7 cellular contexts compared by ENCODE assay signal in the genomic region with DNA sequence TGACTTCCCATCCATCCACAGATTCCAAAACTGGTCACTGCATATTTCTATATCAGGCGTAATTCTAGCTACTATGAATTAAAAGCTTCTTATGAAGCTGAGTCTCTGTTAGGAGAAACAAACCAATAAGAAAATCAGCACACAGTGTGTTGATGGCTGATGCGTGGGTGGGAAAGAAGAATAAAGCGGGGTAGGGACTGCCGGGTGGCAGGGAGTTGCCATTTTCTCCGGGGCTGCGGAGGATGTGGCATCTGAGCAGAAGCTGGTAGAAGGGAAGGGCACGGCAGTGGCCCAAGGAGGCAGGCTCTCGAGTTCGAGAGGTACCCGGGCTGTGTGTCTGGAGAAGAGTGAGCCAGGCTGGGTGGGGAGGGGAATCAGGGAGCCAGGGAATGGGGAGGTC.
"Had no signal": no experiment of that assay in that cellular context is flagged by ENCODE, and none has a peak within 500 bp of the region (broad histone marks: within the 10 kb centered on the region; RNA-seq: fewer than 3 reads in every experiment).

No MANE protein-coding gene starts in this region.

- ATAC-seq: GM23338, HCT116, HepG2 had no signal

- FAIRE-seq: HepG2 had no signal

- H3K4me2 ChIP-seq: GM23338 had no signal

- H2AFZ ChIP-seq: GM23338 had no signal

- H3K4me1 ChIP-seq: HAP-1 had no signal

- H3K36me3 ChIP-seq: HAP-1 had no signal

- H3K27ac ChIP-seq: HL-60 had no signal

- H3K4me3 ChIP-seq: GM23338, HAP-1 had no signal

- H3K9me3 ChIP-seq: HAP-1 had no signal

- DNase-seq: H7, HFFc6 had no signal
